1 cellular context compared by ENCODE assay signal in the genomic region with DNA sequence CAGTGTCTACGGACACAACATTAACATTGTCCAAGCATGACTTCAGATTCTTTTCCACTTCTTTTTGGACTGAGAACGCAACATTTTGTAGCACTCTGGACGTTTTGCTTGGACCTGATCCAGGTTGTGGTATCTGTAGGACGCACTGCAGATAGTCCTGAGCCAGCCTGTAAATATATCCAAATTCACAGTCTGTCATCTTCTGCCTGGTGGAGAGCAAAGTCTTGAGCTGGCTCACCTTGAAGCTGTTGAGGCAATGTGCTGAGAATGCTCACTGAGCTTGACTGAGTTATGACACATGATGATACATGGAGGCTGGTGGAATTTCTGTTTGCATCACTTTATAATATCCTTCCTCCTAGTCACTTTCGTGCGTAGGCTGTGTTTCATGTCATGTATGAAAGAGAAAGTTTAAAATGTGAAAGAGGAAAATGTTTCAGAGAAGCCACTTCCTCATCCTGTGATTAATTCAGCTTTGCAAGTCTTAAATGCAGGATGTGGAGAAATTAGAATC.
A peak's percentile ranks its signal among the peaks of the same experiment; 100 is the strongest.
TF ChIP-seq lines count a peak whose summit lies in the region.

A gene (minus strand): TSS at position 276 of the 514 bp plus-strand sequence. CDS start 77 bp downstream, at position 199.

TF ChIP-seq in A549, 52 proteins besides CTCF, POLR2A, EP300 and RAD21 (continued from another document):
- TF ChIP-seq, protein P1, sequence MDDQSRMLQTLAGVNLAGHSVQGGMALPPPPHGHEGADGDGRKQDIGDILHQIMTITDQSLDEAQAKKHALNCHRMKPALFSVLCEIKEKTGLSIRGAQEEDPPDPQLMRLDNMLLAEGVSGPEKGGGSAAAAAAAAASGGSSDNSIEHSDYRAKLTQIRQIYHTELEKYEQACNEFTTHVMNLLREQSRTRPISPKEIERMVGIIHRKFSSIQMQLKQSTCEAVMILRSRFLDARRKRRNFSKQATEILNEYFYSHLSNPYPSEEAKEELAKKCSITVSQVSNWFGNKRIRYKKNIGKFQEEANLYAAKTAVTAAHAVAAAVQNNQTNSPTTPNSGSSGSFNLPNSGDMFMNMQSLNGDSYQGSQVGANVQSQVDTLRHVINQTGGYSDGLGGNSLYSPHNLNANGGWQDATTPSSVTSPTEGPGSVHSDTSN (IDR thresholded peaks at IDR 0.05), result no peak
- TF ChIP-seq MAFK (IDR thresholded peaks at IDR 0.05; ENCODE audit: partially characterized antibody) (peak; percentile 61), HEYL (CRISPR knock-in tag; IDR thresholded peaks at IDR 0.05) (no peak), ESRRA (IDR thresholded peaks at IDR 0.05; ENCODE audit: borderline replicate concordance, low read length) (no peak), ZNF302 (CRISPR knock-in tag; IDR thresholded peaks at IDR 0.05) (no peak), NR3C1 (IDR thresholded peaks at IDR 0.05) (no peak), HDAC2 (IDR thresholded peaks at IDR 0.05) (no peak), RNF2 (IDR thresholded peaks at IDR 0.05; ENCODE audit: borderline replicate concordance, low read depth) (no peak)
- TF ChIP-seq, protein P2, sequence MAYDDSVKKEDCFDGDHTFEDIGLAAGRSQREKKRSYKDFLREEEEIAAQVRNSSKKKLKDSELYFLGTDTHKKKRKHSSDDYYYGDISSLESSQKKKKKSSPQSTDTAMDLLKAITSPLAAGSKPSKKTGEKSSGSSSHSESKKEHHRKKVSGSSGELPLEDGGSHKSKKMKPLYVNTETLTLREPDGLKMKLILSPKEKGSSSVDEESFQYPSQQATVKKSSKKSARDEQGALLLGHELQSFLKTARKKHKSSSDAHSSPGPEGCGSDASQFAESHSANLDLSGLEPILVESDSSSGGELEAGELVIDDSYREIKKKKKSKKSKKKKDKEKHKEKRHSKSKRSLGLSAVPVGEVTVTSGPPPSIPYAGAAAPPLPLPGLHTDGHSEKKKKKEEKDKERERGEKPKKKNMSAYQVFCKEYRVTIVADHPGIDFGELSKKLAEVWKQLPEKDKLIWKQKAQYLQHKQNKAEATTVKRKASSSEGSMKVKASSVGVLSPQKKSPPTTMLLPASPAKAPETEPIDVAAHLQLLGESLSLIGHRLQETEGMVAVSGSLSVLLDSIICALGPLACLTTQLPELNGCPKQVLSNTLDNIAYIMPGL (CRISPR knock-in tag; IDR thresholded peaks at IDR 0.05; ENCODE audit: borderline replicate concordance), result no peak
